Comparison of ENCODE assay signal across 8 cellular contexts in genomic region chr19:48637948-48638830, GRCh38. TPM values are rescaled to one million over a fixed set of nuclear protein-coding genes. Genes with fewer than 3 reads are reported as not detected.
DNase-seq lines count a peak whose midpoint lies in the region; ATAC-seq and TF ChIP-seq lines count a peak whose summit lies in the region.

No MANE protein-coding gene starts in this region.

- peaks cover 6% of the 10 kb centered on the region for H3K4me1 ChIP-seq in right cardiac atrium (ENCODE audit: control insufficient read depth, insufficient read depth, low read length)

- H3K9me3 ChIP-seq in right cardiac atrium (ENCODE audit: control insufficient read depth, low read length) = no peaks in the 10 kb centered on the region

- peak; percentile 2 for ATAC-seq in HG02763 (IDR thresholded peaks at IDR 0.05; ENCODE audit: unreplicated experiment)
- peak; percentile 47 to 59 for ATAC-seq in right cardiac atrium

- CTCF ChIA-PET in GM10248 (lab: Yijun Ruan, JAX) = no interaction called here

- H3K4me3 Mint-ChIP-seq in T-helper 1 cell treated with Interleukin-12 subunit alpha and Interleukin-12 subunit beta and Interleukin-4 antibody, amounts not matched to agents 30 μg/mL and 1 μg/mL, for 36 hours = peak overlapping the region; percentile 93

- WGBS in right cardiac atrium = 8% methylated on average over 29 of the region's 29 CpGs

- no peak for TF ChIP-seq CTCF in GM10248 (IDR thresholded peaks at IDR 0.05; ENCODE audit: control extremely low read depth, extremely low read depth, low read depth, missing control alignments)

- peaks cover 27% of the 10 kb centered on the region for H3K4me1 Mint-ChIP-seq in T-helper 1 cell treated with Interleukin-12 subunit alpha and Interleukin-12 subunit beta and Interleukin-4 antibody, amounts not matched to agents 30 μg/mL and 1 μg/mL, for 36 hours (ENCODE audit: low read depth)

- DNase-seq in GM10248 (ENCODE audit: extremely low spot score) (peak; percentile 85), NCI-H146 treated with DMSO at 0.1 percent for 48 hours (lab: John Stamatoyannopoulos, UW; ENCODE audit: unreplicated experiment) (peak; percentile 77), anterior cingulate cortex (lab: John Stamatoyannopoulos, UW) (peak; percentile 34 to 93 (median 84)), right cardiac atrium (peak; percentile 85 to 91 (median 91)), putamen (ENCODE audit: low spot score) (peak; percentile 95), cortex of kidney (lab: John Stamatoyannopoulos, UW) (no peak)

- peak overlapping the region; percentile 94 for H3K27ac ChIP-seq in right cardiac atrium (ENCODE audit: low read length)

- H3K27ac Mint-ChIP-seq in T-helper 1 cell treated with Interleukin-12 subunit alpha and Interleukin-12 subunit beta and Interleukin-4 antibody, amounts not matched to agents 30 μg/mL and 1 μg/mL, for 36 hours = peak overlapping the region; percentile 100

- no peaks in the 10 kb centered on the region for H3K9me3 Mint-ChIP-seq in T-helper 1 cell treated with Interleukin-12 subunit alpha and Interleukin-12 subunit beta and Interleukin-4 antibody, amounts not matched to agents 30 μg/mL and 1 μg/mL, for 36 hours

- peaks cover 6% of the 10 kb centered on the region for H3K36me3 Mint-ChIP-seq in T-helper 1 cell treated with Interleukin-12 subunit alpha and Interleukin-12 subunit beta and Interleukin-4 antibody, amounts not matched to agents 30 μg/mL and 1 μg/mL, for 36 hours (ENCODE audit: low read depth)

- H3K27me3 ChIP-seq in right cardiac atrium (ENCODE audit: control insufficient read depth, insufficient read depth) = no peaks in the 10 kb centered on the region

- POLR2A ChIA-PET in GM10248 (lab: Yijun Ruan, JAX) = interaction anchor here (1.2 kb wide), 1 partner anchor 19 kb away, joined by 5 read pairs; the partner anchor contains the start of genes RPL18 and SPHK2

- intact Hi-C loops in right cardiac atrium (cut with DNase I) = no loop called here

- peak overlapping the region; percentile 42 for H3K4me3 ChIP-seq in right cardiac atrium (ENCODE audit: low read length)

- H3K27me3 Mint-ChIP-seq in T-helper 1 cell treated with Interleukin-12 subunit alpha and Interleukin-12 subunit beta and Interleukin-4 antibody, amounts not matched to agents 30 μg/mL and 1 μg/mL, for 36 hours (ENCODE audit: low read depth) = peaks cover 3% of the 10 kb centered on the region

RNA-seq across cellular contexts. Expression of gene DBP, which starts 1.0 kb away (rescaled TPM):
- total RNA-seq in right cardiac atrium = 10 to 100 TPM in 3 of 4 donors, 1 to 10 TPM in 1; 2.8 to 16.9 (median 14.7) TPM
- 9.5 TPM for polyA plus RNA-seq in right cardiac atrium

RNA-seq across cellular contexts. Expression of gene CA11, which starts 7.8 kb away (rescaled TPM):
- total RNA-seq in right cardiac atrium = 10 to 100 TPM in 3 of 4 donors, 1 to 10 TPM in 1; 8.6 to 16.5 (median 13.2) TPM
- 16.6 TPM for polyA plus RNA-seq in right cardiac atrium

RNA-seq across cellular contexts. Expression of gene SPHK2, which starts 18.9 kb away (rescaled TPM):
- 10 to 100 TPM in 3 of 4 donors, 1 to 10 TPM in 1; 7.3 to 12.7 (median 11.7) TPM for total RNA-seq in right cardiac atrium
- 11.0 TPM for polyA plus RNA-seq in right cardiac atrium

RNA-seq across cellular contexts. Expression of gene RPL18, which starts 19.2 kb away (rescaled TPM):
- total RNA-seq in right cardiac atrium = 100 to 1,000 TPM; 606 to 773 (median 699) TPM
- polyA plus RNA-seq in right cardiac atrium = 965 TPM

RNA-seq across cellular contexts. Expression of gene FAM83E, which starts 23.3 kb away (rescaled TPM):
- under 1 TPM in 1 of 4 donors, not detected in 3; 0.33 TPM for total RNA-seq in right cardiac atrium
- 0.20 TPM for polyA plus RNA-seq in right cardiac atrium
